ENCODE assay signal across 8 cellular contexts in genomic region chr19:40443131-40443929, GRCh38.
DNase-seq lines count a peak whose midpoint lies in the region; ATAC-seq lines count a peak whose summit lies in the region.

No MANE protein-coding gene starts in this region.

- peak; percentile 100 for DNase-seq in AG08395 (ENCODE audit: low spot score)
- peak; percentile 100 for DNase-seq in NCI-H345 (lab: John Stamatoyannopoulos, UW)
- DNase-seq in activated CD4-positive, CD25-positive, alpha-beta regulatory T cell (lab: John Stamatoyannopoulos, UW): peak; percentile 97 to 99 (median 98)
- peak; percentile 99 for DNase-seq in central memory CD4-positive, alpha-beta T cell
- peak; percentile 100 for DNase-seq in iris pigment epithelial cell (ENCODE audit: low read depth)
- peak; percentile 98 to 99 for DNase-seq in stimulated activated CD4-positive, alpha-beta T cell treated with anti-CD3 and anti-CD28 coated beads, Interleukin-12 subunit alpha, Interleukin-12 subunit beta, amount 100 ng/mL, for 24 hours (ENCODE audit: low read depth in 2 of 2)

- ATAC-seq in GM18909 (IDR thresholded peaks at IDR 0.05; ENCODE audit: poor library complexity, unreplicated experiment): peak; percentile 78
- peak; percentile 68 for ATAC-seq in HG03196 (IDR thresholded peaks at IDR 0.05; ENCODE audit: unreplicated experiment)

Comparison
In these comparisons a context has a peak if more than half of its experiments do, and no peak if none do; other contexts are left out.
1. Peak in every context shown above with its lines: DNase-seq and ATAC-seq.